In genomic region chr6:158145940-158146339, GRCh38 we compare ENCODE assay signal across 20 cellular contexts. TPM values are rescaled to one million over a fixed set of nuclear protein-coding genes. Genes with fewer than 3 reads are reported as not detected.
A peak's percentile ranks its signal among the peaks of the same experiment; 100 is the strongest.
DNase-seq lines count a peak whose midpoint lies in the region; ATAC-seq, FAIRE-seq and TF ChIP-seq lines count a peak whose summit lies in the region.
"Had no signal": no experiment of that assay in that cellular context is flagged by ENCODE, and none has a peak within 500 bp of the region (broad histone marks: within the 10 kb centered on the region; RNA-seq: fewer than 3 reads in every experiment).

No MANE protein-coding gene starts in this region.

- H3K23ac ChIP-seq in IMR-90 (ENCODE audit: low read depth, low read length) (no peak overlapping the region), trophoblast cell (ENCODE audit: low read length) (no peak overlapping the region)

- H3K4me1 ChIP-seq in IMR-90 (ENCODE audit: control insufficient read depth, insufficient read depth, low read length) (peaks cover 2% of the 10 kb centered on the region), trophoblast cell (ENCODE audit: control insufficient read depth in 1 of 2, insufficient read depth in 2 of 2, low read length in 2 of 2) (no peaks in the 10 kb centered on the region), stomach (no peaks in the 10 kb centered on the region)
- H3K4me1 ChIP-seq: BE2C, HAP-1 had no signal

- no peak overlapping the region for H3K27ac ChIP-seq in IMR-90 (ENCODE audit: insufficient read depth, low read length)
- no peak overlapping the region for H3K27ac ChIP-seq in trophoblast cell (ENCODE audit: low read depth, low read length)
- no peak overlapping the region for H3K27ac ChIP-seq in stomach
- H3K27ac ChIP-seq: A549 had no signal

- no peak overlapping the region for H2BK20ac ChIP-seq in IMR-90 (ENCODE audit: low read depth, low read length)

- TF ChIP-seq CTCF in IMR-90 (conservative IDR thresholded peaks at IDR 0.05; ENCODE audit: low read depth, low read length) (no peak), chondrocyte (IDR thresholded peaks at IDR 0.05) (no peak), stomach (IDR thresholded peaks at IDR 0.05) (no peak)

- H4K91ac ChIP-seq in IMR-90 (ENCODE audit: insufficient read depth, low read depth, low read length) (no peak overlapping the region), trophoblast cell (ENCODE audit: low read depth, low read length) (no peak overlapping the region)

- DNase-seq in IMR-90, result peak; percentile 44
- DNase-seq in chondrocyte (ENCODE audit: low spot score), result no peak
- peak; percentile 20 to 81 for DNase-seq in trophoblast cell
- no peak for DNase-seq in stomach
- no peak for DNase-seq in head of caudate nucleus
- DNase-seq: BE2C; CD8-positive, alpha-beta T cell; COR-L47; DMS153; DMS79 treated with DMSO at 0.1 percent for 48 hours; HFFc6 had no signal

- H3K36me3 ChIP-seq in IMR-90 (ENCODE audit: control insufficient read depth, insufficient read depth, low read length), result peaks cover 5% of the 10 kb centered on the region
- peaks cover 5 to 8% of the 10 kb centered on the region in 2 experiments for H3K36me3 ChIP-seq in trophoblast cell (ENCODE audit: control insufficient read depth in 1 of 2, insufficient read depth in 2 of 2, low read length in 2 of 2)
- H3K36me3 ChIP-seq in stomach, result peaks cover 4 to 74% (median 61%) of the 10 kb centered on the region in 4 donors
- H3K36me3 ChIP-seq: BE2C had no signal

- peaks cover 5% of the 10 kb centered on the region for H3K9me1 ChIP-seq in IMR-90 (ENCODE audit: insufficient read depth, low read length)

- no peak overlapping the region for H4K12ac ChIP-seq in trophoblast cell (ENCODE audit: low read depth, low read length)

- H3K14ac ChIP-seq in IMR-90 (replicated peaks; ENCODE audit: low read depth, low read length) (no peak overlapping the region), trophoblast cell (ENCODE audit: low read length) (no peak overlapping the region)

- no peak for TF ChIP-seq RAD21 in IMR-90 (IDR thresholded peaks at IDR 0.05; ENCODE audit: low read length)

- dilution Hi-C loops in IMR-90 (cut with HindIII; ENCODE audit: low sequenced_read_pairs, unreplicated experiment), result no loop called here

- peak; percentile 33 for ATAC-seq in IMR-90 (ENCODE audit: low read depth)
- no peak for ATAC-seq in SK-N-SH treated with all-trans-retinoic acid at 6 μM for 48 hours
- ATAC-seq: A549; CD8-positive, alpha-beta T cell; HepG2 had no signal

- H3K27me3 Mint-ChIP-seq in chondrocyte (ENCODE audit: low read depth), result no peaks in the 10 kb centered on the region

- peaks cover 2% of the 10 kb centered on the region; the same call in 1 of the 2 replicates for H4K20me1 ChIP-seq in IMR-90 (ENCODE audit: insufficient read depth, low read length)

- H3K36me3 Mint-ChIP-seq in chondrocyte (ENCODE audit: low read depth), result peaks cover 18% of the 10 kb centered on the region

- H2BK5ac ChIP-seq in IMR-90 (ENCODE audit: low read depth, low read length, poor library complexity, severe bottlenecking) (peak overlapping the region; percentile 59), trophoblast cell (ENCODE audit: low read depth, low read length, poor library complexity) (no peak overlapping the region)

- no peak overlapping the region for H3K4me3 ChIP-seq in IMR-90 (ENCODE audit: insufficient read depth, low read depth, low read length)
- no peak overlapping the region for H3K4me3 ChIP-seq in trophoblast cell (ENCODE audit: low read depth, low read length)
- H3K4me3 ChIP-seq in stomach, result no peak overlapping the region
- H3K4me3 ChIP-seq: A549, HAP-1 had no signal

- peak overlapping the region; percentile 63 for H3K27ac Mint-ChIP-seq in chondrocyte (ENCODE audit: unreplicated experiment)
- H3K27ac Mint-ChIP-seq: CD14-positive monocyte; CD8-positive, alpha-beta T cell; HFFc6 had no signal

- POLR2A ChIA-PET in IMR-90 (lab: Charles Lee; ENCODE audit: unreplicated experiment), result no interaction called here

- TF ChIP-seq POLR2A in IMR-90 (IDR thresholded peaks at IDR 0.05; ENCODE audit: low read depth, low read length) (no peak), stomach (IDR thresholded peaks at IDR 0.05) (no peak)

- H4K8ac ChIP-seq in IMR-90 (ENCODE audit: low read depth in 2 of 2, low read length in 2 of 2), result no peak overlapping the region; a peak in 1 of 4 replicates
- no peak overlapping the region for H4K8ac ChIP-seq in trophoblast cell (ENCODE audit: low read depth, low read length)

- H3K56ac ChIP-seq in IMR-90 (ENCODE audit: extremely low read depth, insufficient read depth, low read length), result no peak overlapping the region

- no peak for TF ChIP-seq EP300 in stomach (IDR thresholded peaks at IDR 0.05)

- intact Hi-C loops in IMR-90 (cut with micrococcal nuclease), result no loop called here
- intact Hi-C loops in stomach (cut with DNase I; ENCODE audit: low total_unique reads), result no loop called here
- intact Hi-C loops in head of caudate nucleus (cut with DNase I), result no loop called here

- no peak overlapping the region for H2BK15ac ChIP-seq in IMR-90 (ENCODE audit: low read depth, low read length)

- H3K18ac ChIP-seq in IMR-90 (ENCODE audit: low read depth, low read length), result no peak overlapping the region
- H3K18ac ChIP-seq in trophoblast cell (ENCODE audit: low read length), result no peak overlapping the region

- H3K4me2 ChIP-seq in IMR-90 (ENCODE audit: low read depth, low read length), result 0 out of 2 replicates have a peak overlapping the region, but pooled peaks have one; percentile 36
- H3K4me2 ChIP-seq in trophoblast cell (ENCODE audit: low read length), result no peak overlapping the region
- H3K4me2 ChIP-seq: A549 had no signal

- H3K9me3 ChIP-seq in IMR-90 (ENCODE audit: control insufficient read depth, insufficient read depth, low read length) (no peaks in the 10 kb centered on the region), trophoblast cell (ENCODE audit: insufficient read depth, low read depth, low read length) (no peaks in the 10 kb centered on the region), stomach (no peaks in the 10 kb centered on the region)
- H3K9me3 ChIP-seq: A549, BE2C, HAP-1 had no signal

- peaks cover 24% of the 10 kb centered on the region for H3K4me1 Mint-ChIP-seq in chondrocyte (ENCODE audit: low read depth)
- H3K4me1 Mint-ChIP-seq: CD14-positive monocyte had no signal

- H3K9me3 Mint-ChIP-seq in chondrocyte (ENCODE audit: low read depth), result no peaks in the 10 kb centered on the region
- H3K9me3 Mint-ChIP-seq: CD8-positive, alpha-beta T cell; HFFc6 had no signal

- no peak overlapping the region for H2BK12ac ChIP-seq in trophoblast cell (ENCODE audit: low read length)

- H3K79me1 ChIP-seq in IMR-90 (ENCODE audit: low read depth in 1 of 2, low read length in 2 of 2), result peaks cover 3 to 7% of the 10 kb centered on the region in 2 experiments; a peak in 1 of 4 replicates
- no peaks in the 10 kb centered on the region for H3K79me1 ChIP-seq in trophoblast cell (ENCODE audit: low read length)

- H2BK120ac ChIP-seq in IMR-90 (ENCODE audit: low read depth, low read length) (no peak overlapping the region), trophoblast cell (ENCODE audit: insufficient read depth, low read length, poor library complexity) (no peak overlapping the region)

- H3K4me3 Mint-ChIP-seq in chondrocyte (ENCODE audit: unreplicated experiment), result no peak overlapping the region
- H3K4me3 Mint-ChIP-seq: CD14-positive monocyte; CD8-positive, alpha-beta T cell; HFFc6 had no signal

- no TSS peak for BruUV-seq in IMR-90 (replicated peaks; lab: Mats Ljungman, UMichigan)

- H2AFZ ChIP-seq in IMR-90 (replicated peaks; ENCODE audit: low read length, poor library complexity) (no peak overlapping the region), trophoblast cell (ENCODE audit: insufficient read depth, low read length, poor library complexity) (no peak overlapping the region)

- no CpG with 5 or more reads among the region's 2 CpGs for WGBS in IMR-90 (ENCODE audit: extremely low coverage in 2 of 2, insufficient read length in 1 of 2), 2 experiments
- WGBS in trophoblast cell (ENCODE audit: extremely low coverage, insufficient coverage, insufficient read length), result no CpG with 5 or more reads among the region's 2 CpGs
- 68 to 81% (median 69%) methylated on average over 2 of the region's 2 CpGs for WGBS in stomach, 5 donors

- in situ Hi-C loops in IMR-90 (cut with MboI; ENCODE audit: low sequenced_read_pairs), result no loop called here

- FAIRE-seq in islet of Langerhans (lab: Jason Lieb, UNC), result peak; percentile 79
- FAIRE-seq: A549, D721Med, H1, HepG2, HTR-8/SVneo had no signal

- no peak overlapping the region for H4K5ac ChIP-seq in IMR-90 (ENCODE audit: low read depth, low read length)

- no peaks in the 10 kb centered on the region for H3K27me3 ChIP-seq in IMR-90 (ENCODE audit: control insufficient read depth, insufficient read depth, low read length)
- H3K27me3 ChIP-seq in trophoblast cell (ENCODE audit: insufficient read depth, low read length), result no peaks in the 10 kb centered on the region
- no peaks in the 10 kb centered on the region for H3K27me3 ChIP-seq in stomach
- H3K27me3 ChIP-seq: BE2C had no signal

- H2AK9ac ChIP-seq in IMR-90 (replicated peaks; ENCODE audit: low read depth, low read length, poor library complexity), result no peak overlapping the region

- CTCF ChIA-PET in IMR-90 (lab: Yijun Ruan, JAX), result interaction anchor here (0.8 kb wide), 1 partner anchor 13 kb away, joined by 3 read pairs; no protein-coding TSS in a partner anchor

- no peak overlapping the region for H3K9ac ChIP-seq in IMR-90 (ENCODE audit: low read depth, low read length)
- no peak overlapping the region for H3K9ac ChIP-seq in trophoblast cell (ENCODE audit: low read length)

- H3K79me2 ChIP-seq in trophoblast cell (ENCODE audit: control insufficient read depth, insufficient read depth, low read length, poor library complexity), result no peaks in the 10 kb centered on the region

- H2AK5ac ChIP-seq in IMR-90 (ENCODE audit: low read depth, low read length), result no peak overlapping the region
- H2AK5ac ChIP-seq in trophoblast cell (ENCODE audit: low read length), result no peak overlapping the region

- H3K4ac ChIP-seq in IMR-90 (ENCODE audit: low read depth, low read length), result no peak overlapping the region
- no peak overlapping the region for H3K4ac ChIP-seq in trophoblast cell (ENCODE audit: low read depth, low read length)

RNA-seq across cellular contexts. Expression of gene SERAC1, which starts 22.1 kb away (rescaled TPM):
- total RNA-seq in IMR-90 (2012; rRNA removed) (15.6 and 16.9 TPM in 2 replicates), chondrocyte (15.3 to 17.1 TPM (median 15.4 TPM) in 3 replicates), stomach (10 to 100 TPM in 3 of 5 donors, 1 to 10 TPM in 1, under 1 TPM in 1; 0.58 to 27.2 (median 12.3) TPM)
- polyA plus RNA-seq in IMR-90 (2012; rRNA removed) (6.7 and 7.7 TPM in 2 replicates), stomach (1 to 10 TPM; 4.0 to 4.6 (median 4.1) TPM)
- 1.6 and 1.7 TPM in 2 replicates for polyA plus RNA-seq in IMR-90 (2012; cell fraction: cytosol; rRNA removed)
- 2.2 and 13.6 TPM in 2 replicates for polyA plus RNA-seq in IMR-90 (2012; cell fraction: nucleus; rRNA removed; ENCODE audit: low replicate concordance)
- 4.9 and 5.2 TPM in 2 replicates for polyA plus RNA-seq in trophoblast cell (2013)

RNA-seq across cellular contexts. Expression of gene GTF2H5, which starts 22.2 kb away (rescaled TPM):
- 3.9 and 6.1 TPM in 2 replicates for total RNA-seq in IMR-90 (2012; rRNA removed)
- polyA plus RNA-seq in IMR-90 (2012; rRNA removed), result 8.4 and 8.5 TPM in 2 replicates
- polyA plus RNA-seq in IMR-90 (2012; cell fraction: cytosol; rRNA removed), result 1.2 and 3.1 TPM in 2 replicates
- polyA plus RNA-seq in IMR-90 (2012; cell fraction: nucleus; rRNA removed; ENCODE audit: low replicate concordance), result 0.39 and 3.2 TPM in 2 replicates
- total RNA-seq in chondrocyte, result 31.6 to 35.2 TPM (median 31.9 TPM) in 3 replicates
- 35.9 and 37.4 TPM in 2 replicates for polyA plus RNA-seq in trophoblast cell (2013)
- total RNA-seq in stomach, result 10 to 100 TPM in 2 of 5 donors, 1 to 10 TPM in 2, under 1 TPM in 1; 0.72 to 25.8 (median 5.0) TPM
- 1 to 10 TPM; 5.3 to 9.8 (median 7.0) TPM for polyA plus RNA-seq in stomach

Comparison
In these comparisons a context has a peak if more than half of its experiments do, and no peak if none do; other contexts are left out.
1. DNase-seq: peak in IMR-90 (single experiment) and trophoblast cell (2 of 2); none in chondrocyte (single experiment), stomach (single experiment) and head of caudate nucleus (0 of 42).